In the genomic region with DNA sequence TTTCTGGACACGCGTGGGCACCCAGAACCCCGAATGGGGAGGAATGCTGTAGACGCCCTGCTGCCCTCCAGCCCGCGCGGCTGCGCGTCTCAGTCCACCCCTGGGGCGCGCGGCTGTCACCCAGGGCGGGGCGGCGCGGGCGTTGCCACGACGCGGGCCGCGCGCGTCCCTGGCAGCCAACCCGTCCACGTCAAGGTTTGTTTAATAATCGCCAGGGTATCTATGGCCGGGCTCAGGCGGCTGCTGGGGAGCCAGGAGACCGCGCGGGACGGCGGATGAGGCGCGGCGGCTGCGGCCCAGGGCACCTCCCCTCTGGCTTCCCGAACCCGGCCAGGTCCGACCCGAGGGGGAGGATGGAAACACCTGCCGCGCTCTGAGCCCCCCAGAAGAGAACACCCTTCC, we compare ENCODE assay signal across 8 cellular contexts. TPM values are rescaled to one million over a fixed set of nuclear protein-coding genes. Genes with fewer than 3 reads are reported as not detected.
DNase-seq lines count a peak whose midpoint lies in the region; ATAC-seq and TF ChIP-seq lines count a peak whose summit lies in the region.

A gene with protein sequence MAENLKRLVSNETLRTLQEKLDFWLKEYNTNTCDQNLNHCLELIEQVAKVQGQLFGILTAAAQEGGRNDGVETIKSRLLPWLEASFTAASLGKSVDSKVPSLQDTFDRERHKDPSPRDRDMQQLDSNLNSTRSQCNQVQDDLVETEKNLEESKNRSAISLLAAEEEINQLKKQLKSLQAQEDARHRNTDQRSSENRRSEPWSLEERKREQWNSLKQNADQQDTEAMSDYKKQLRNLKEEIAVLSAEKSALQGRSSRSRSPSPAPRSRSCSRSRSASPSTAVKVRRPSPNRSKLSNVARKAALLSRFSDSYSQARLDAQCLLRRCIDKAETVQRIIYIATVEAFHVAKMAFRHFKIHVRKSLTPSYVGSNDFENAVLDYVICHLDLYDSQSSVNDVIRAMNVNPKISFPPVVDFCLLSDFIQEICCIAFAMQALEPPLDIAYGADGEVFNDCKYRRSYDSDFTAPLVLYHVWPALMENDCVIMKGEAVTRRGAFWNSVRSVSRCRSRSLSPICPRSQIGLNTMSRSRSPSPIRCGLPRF (plus strand): TSS at position 92 of the 402 bp plus-strand sequence. CDS start 401 bp downstream, outside the sequence.

- H3K36me3 ChIP-seq in OCI-LY3 (replicated peaks; ENCODE audit: low read depth, low read length), result no peaks in the 10 kb centered on the region

- no peaks in the 10 kb centered on the region for H4K20me1 ChIP-seq in OCI-LY3 (ENCODE audit: insufficient read depth, low read length)

- peaks cover 15 to 27% (median 23%) of the 10 kb centered on the region in 3 donors for H3K4me1 Mint-ChIP-seq in naive B cell

- H3K27ac ChIP-seq in OCI-LY3 (ENCODE audit: low read length), result 0 out of 2 replicates have a peak within 1 kb of the TSS, but pooled peaks have one; percentile 13

- peaks cover 15% of the 10 kb centered on the region for H3K4me1 ChIP-seq in OCI-LY3 (ENCODE audit: low read length)

- H3K79me2 ChIP-seq in OCI-LY3 (ENCODE audit: low read length), result no peaks in the 10 kb centered on the region

- H3K36me3 Mint-ChIP-seq in naive B cell, result peaks cover 0 to 8% of the 10 kb centered on the region in 2 donors

- H3K27me3 ChIP-seq in OCI-LY3 (ENCODE audit: low read depth, low read length), result peaks cover 23% of the 10 kb centered on the region

- ATAC-seq in GM21825 (IDR thresholded peaks at IDR 0.05; ENCODE audit: unreplicated experiment), result peak; percentile 53
- peak; percentile 91 for ATAC-seq in esophagus mucosa
- ATAC-seq in naive B cell (ENCODE audit: low read depth in 2 of 2), result peak; percentile 86 to 89

- peak within 1 kb of the TSS; percentile 71 to 92 (median 88) for H3K4me3 Mint-ChIP-seq in naive B cell

- TF ChIP-seq CTCF in GM13976 (IDR thresholded peaks at IDR 0.05; ENCODE audit: borderline replicate concordance, control extremely low read depth, extremely low read depth, insufficient read depth, missing control alignments) (no peak), OCI-LY3 (IDR thresholded peaks at IDR 0.05; ENCODE audit: low read depth, low read length) (no peak)

- peak within 1 kb of the TSS; percentile 77 for H3K9ac ChIP-seq in OCI-LY3 (ENCODE audit: low read length)

- H3K27ac Mint-ChIP-seq in naive B cell, result peak within 1 kb of the TSS in 4 of 6 donors; percentile 34 to 93 (median 71)

- peak within 1 kb of the TSS; percentile 92 for H3K4me3 ChIP-seq in OCI-LY3 (ENCODE audit: low read length)

- H3K9me3 Mint-ChIP-seq in naive B cell, result peaks cover 0 to 6% (median 3%) of the 10 kb centered on the region in 7 donors

- peak within 1 kb of the TSS; percentile 100 for H3K4me2 ChIP-seq in OCI-LY3 (ENCODE audit: low read length)

- DNase-seq in GM13976 (ENCODE audit: low spot score) (peak; percentile 52), naive B cell (peak; percentile 38), DMS79 (lab: John Stamatoyannopoulos, UW) (no peak), NCI-H1092 treated with DMSO at 0.1 percent for 48 hours (lab: John Stamatoyannopoulos, UW) (no peak), SIG-M5 treated with dmso at 0.1 percent for 504 hours (lab: John Stamatoyannopoulos, UW; ENCODE audit: unreplicated experiment) (no peak)

- H3K9me3 ChIP-seq in OCI-LY3 (ENCODE audit: insufficient read depth, low read length), result no peaks in the 10 kb centered on the region

- peak within 1 kb of the TSS; percentile 92 for H2AFZ ChIP-seq in OCI-LY3 (ENCODE audit: low read depth, low read length)

- in situ Hi-C loops in GM13976 (cut with MboI; ENCODE audit: low sequenced_read_pairs, unreplicated experiment), result no loop called here

- peaks cover 37 to 62% (median 53%) of the 10 kb centered on the region in 3 donors for H3K27me3 Mint-ChIP-seq in naive B cell

RNA-seq across cellular contexts. Expression of the gene that starts here (rescaled TPM):
- 11.9 TPM for total RNA-seq in esophagus mucosa
- polyA plus RNA-seq in naive B cell (ENCODE audit: low read depth in 6 of 6), result 1 to 10 TPM in 3 of 6 donors, under 1 TPM in 2, not detected in 1; 0.11 to 2.2 (median 1.6) TPM

Comparison
In these comparisons a context has a peak if more than half of its experiments do, and no peak if none do; other contexts are left out.
1. DNase-seq: peak in GM13976 (single experiment) and naive B cell (single experiment); none in DMS79 (single experiment), NCI-H1092 treated with DMSO at 0.1 percent for 48 hours (single experiment) and SIG-M5 treated with dmso at 0.1 percent for 504 hours (single experiment).
2. Peak in every context shown above with its lines, with median percentiles within 50 percentile points of each other: ATAC-seq.